Comparison of ENCODE assay signal across 1 cellular context in the genomic region with DNA sequence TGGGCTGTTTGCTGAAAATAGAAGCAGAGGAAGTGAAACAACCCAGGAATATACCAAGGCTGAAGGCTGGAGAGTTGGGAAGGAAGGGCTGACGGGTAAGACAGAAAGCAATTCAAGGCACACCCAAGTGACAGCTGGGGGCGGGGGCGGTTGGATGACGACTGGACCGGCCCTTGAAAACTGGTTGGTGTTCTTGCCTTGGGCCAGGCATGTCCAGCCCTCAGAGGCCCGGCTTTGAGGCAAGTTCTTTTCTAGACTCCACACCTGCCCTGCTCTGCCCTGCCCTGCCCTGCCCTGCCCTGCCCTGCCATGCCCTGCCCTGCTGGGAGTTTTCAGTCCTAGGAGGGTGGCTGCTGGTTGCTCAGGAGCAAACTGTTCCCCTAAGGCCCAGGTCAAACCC.
TF ChIP-seq lines count a peak whose summit lies in the region.

No MANE protein-coding gene starts in this region.

TF ChIP-seq in SK-N-SH treated with all-trans-retinoic acid at 6 μM for 48 hours, 23 proteins besides CTCF, POLR2A, EP300 and RAD21 (continued from another document):
- TF ChIP-seq, protein P1, sequence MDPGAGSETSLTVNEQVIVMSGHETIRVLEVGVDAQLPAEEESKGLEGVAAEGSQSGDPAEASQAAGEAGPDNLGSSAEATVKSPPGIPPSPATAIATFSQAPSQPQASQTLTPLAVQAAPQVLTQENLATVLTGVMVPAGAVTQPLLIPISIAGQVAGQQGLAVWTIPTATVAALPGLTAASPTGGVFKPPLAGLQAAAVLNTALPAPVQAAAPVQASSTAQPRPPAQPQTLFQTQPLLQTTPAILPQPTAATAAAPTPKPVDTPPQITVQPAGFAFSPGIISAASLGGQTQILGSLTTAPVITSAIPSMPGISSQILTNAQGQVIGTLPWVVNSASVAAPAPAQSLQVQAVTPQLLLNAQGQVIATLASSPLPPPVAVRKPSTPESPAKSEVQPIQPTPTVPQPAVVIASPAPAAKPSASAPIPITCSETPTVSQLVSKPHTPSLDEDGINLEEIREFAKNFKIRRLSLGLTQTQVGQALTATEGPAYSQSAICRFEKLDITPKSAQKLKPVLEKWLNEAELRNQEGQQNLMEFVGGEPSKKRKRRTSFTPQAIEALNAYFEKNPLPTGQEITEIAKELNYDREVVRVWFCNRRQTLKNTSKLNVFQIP (CRISPR knock-in tag; IDR thresholded peaks at IDR 0.05; ENCODE audit: borderline replicate concordance, low read depth), result no peak
- no peak for TF ChIP-seq ZFP30 (CRISPR knock-in tag; IDR thresholded peaks at IDR 0.05)
